8 cellular contexts compared by ENCODE assay signal in the genomic region with DNA sequence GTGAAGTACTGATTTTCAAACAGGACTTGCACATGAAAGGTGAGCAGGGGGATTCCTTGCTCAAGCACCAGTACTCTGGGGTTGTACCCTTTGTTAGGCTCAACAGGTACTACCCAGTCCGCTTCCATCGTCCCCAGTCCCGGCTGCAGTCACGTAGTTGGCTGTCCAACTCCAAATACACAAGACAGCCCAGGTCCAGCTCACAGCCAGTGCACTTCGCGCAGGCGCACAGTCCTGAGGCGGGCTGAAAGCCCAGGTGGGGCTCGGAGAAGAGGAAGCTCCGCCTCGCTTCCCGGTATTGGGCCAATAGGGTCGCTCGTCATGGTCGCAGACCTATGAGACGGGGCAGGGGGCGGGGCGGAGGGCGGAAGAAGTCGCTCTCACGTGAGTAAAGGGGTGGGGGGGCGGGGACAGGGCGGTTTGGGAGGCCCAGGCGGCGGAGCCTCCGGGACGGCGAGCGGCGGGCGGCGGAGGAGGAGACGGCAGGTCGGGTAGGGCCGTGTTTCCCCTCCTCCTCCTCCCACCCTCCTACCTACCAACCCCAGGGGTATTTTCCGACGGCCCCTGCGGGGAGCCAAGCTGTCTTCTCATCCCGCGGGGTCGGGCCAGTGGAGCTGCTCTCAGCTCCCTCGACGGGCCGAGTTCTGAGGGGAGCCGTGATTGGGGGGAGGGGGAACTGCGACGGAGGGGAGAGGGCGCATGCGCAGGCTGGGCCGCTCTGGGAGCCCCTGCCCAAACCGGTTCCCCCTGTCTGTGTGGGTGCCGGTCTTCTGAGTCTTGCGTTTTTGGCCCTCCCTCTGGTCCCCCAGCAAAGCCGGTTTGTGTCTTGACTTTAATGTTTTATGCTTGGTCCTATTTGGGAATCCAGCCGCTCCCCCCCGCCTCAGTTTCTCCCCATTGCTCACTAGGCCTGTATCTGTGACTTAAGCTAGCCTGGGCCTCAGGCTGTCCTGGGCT.
DNase-seq lines count a peak whose midpoint lies in the region; ATAC-seq and TF ChIP-seq lines count a peak whose summit lies in the region.

A gene (plus strand): TSS at position 418 of the 957 bp plus-strand sequence. CDS start 16,040 bp downstream, outside the sequence.

- ATAC-seq in GM19025 (IDR thresholded peaks at IDR 0.05; ENCODE audit: low read depth, unreplicated experiment) (peak; percentile 99), HG03342 (IDR thresholded peaks at IDR 0.05; ENCODE audit: unreplicated experiment) (peak; percentile 98)
- peak; percentile 99 for ATAC-seq in activated CD4-positive, CD25-positive, alpha-beta regulatory T cell treated with anti-CD3 and anti-CD28 coated beads, Interleukin-2, amount 50 U/mL, for 24 hours

- peak; percentile 91 for DNase-seq in AG09309 (ENCODE audit: low read depth)
- DNase-seq in NCI-H446 (lab: John Stamatoyannopoulos, UW) = peak; percentile 80 to 94
- peak; percentile 99 for DNase-seq in cerebellar cortex (ENCODE audit: low spot score)
- DNase-seq in islet precursor cell = peak; percentile 100
- DNase-seq in stimulated activated CD4-positive, alpha-beta T cell treated with anti-CD3 and anti-CD28 coated beads, Interleukin-12 subunit alpha, Interleukin-12 subunit beta, amount 100 ng/mL, for 48 hours (ENCODE audit: low read depth in 2 of 3, low spot score in 1 of 3) = peak; percentile 94 to 99 (median 97)

- TF ChIP-seq CTCF in AG09309 (IDR thresholded peaks at IDR 0.05; ENCODE audit: control insufficient read depth, insufficient read depth, low read depth, low read length, missing control alignments) = no peak

- H3K4me3 ChIP-seq in AG09309 (ENCODE audit: control insufficient read depth, low read depth, low read length) = peak within 1 kb of the TSS; percentile 89

Comparison
In these comparisons a context has a peak if more than half of its experiments do, and no peak if none do; other contexts are left out.
1. Peak in every context shown above with its lines: DNase-seq, ATAC-seq and H3K4me3 ChIP-seq.